26 cellular contexts compared by ENCODE assay signal in the genomic region with DNA sequence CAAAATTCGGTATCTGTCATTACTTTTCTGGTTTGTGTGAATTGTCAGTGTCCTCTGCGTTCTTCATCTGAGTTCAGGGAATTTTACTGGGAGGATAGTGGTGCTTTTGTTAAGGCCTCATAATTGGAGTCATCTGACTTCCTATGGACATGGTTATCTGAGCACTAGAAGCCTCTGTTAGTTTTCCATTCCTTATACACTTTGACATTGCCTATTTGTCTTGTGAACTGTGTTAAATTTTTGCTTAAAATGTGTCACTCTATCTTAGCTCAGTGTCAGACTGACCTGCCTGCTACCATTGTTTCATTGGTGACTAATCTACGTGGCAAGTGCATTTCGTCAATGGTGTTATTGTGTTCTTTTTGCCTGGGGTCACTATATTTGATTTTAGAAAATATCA.
"Had no signal": no experiment of that assay in that cellular context is flagged by ENCODE, and none has a peak within 500 bp of the region (broad histone marks: within the 10 kb centered on the region; RNA-seq: fewer than 3 reads in every experiment).

No MANE protein-coding gene starts in this region.

- ATAC-seq: activated T-cell treated with anti-CD3 and anti-CD28 coated beads, Interleukin-2, amount 50 U/mL, for 4 hours; body of pancreas; gastroesophageal sphincter; heart right ventricle; left colon; mucosa of descending colon; sciatic nerve; stimulated activated effector memory CD8-positive, alpha-beta T cell treated with anti-CD3 and anti-CD28 coated beads, Interleukin-12 subunit alpha, Interleukin-12 subunit beta, amount 100 ng/mL, for 72 hours; stimulated activated naive CD8-positive, alpha-beta T cell treated with anti-CD3 and anti-CD28 coated beads, Interleukin-15, amount 100 ng/mL, for 72 hours; WTC11 had no signal

- FAIRE-seq: keratinocyte, small intestine had no signal

- H3K36me3 ChIP-seq: cardiac muscle cell, esophagus muscularis mucosa, gastroesophageal sphincter, heart right ventricle, ovary, transverse colon, vagina had no signal

- H3K4me1 ChIP-seq: body of pancreas, gastroesophageal sphincter, transverse colon, vagina had no signal

- DNase-seq: activated CD4-positive, alpha-beta T cell treated with anti-CD3 and anti-CD28 coated beads, Interleukin-2, amount 50 U/mL, for 48 hours; activated CD8-positive, alpha-beta memory T cell treated with anti-CD3 and anti-CD28 coated beads, Interleukin-2, amount 50 U/mL, for 48 hours; activated naive CD4-positive, alpha-beta T cell treated with anti-CD3 and anti-CD28 coated beads for 36 hours; activated naive CD8-positive, alpha-beta T cell treated with anti-CD3 and anti-CD28 coated beads, Interleukin-2, amount 10 ng/mL, durations not matched to agents 7 days and 5 days; activated T-cell treated with anti-CD3 and anti-CD28 coated beads, Interleukin-2, amount 50 U/mL, for 4 hours; body of pancreas; effector CD8-positive, alpha-beta T cell; heart right ventricle; left colon; mesenchymal stem cell; mucosa of descending colon; nephron progenitor cell; ovary; small intestine; stimulated activated CD4-positive, alpha-beta T cell treated with anti-CD3 and anti-CD28 coated beads, Interleukin-2, amount 100 ng/mL, for 24 hours; stimulated activated naive CD8-positive, alpha-beta T cell treated with anti-CD3 and anti-CD28 coated beads, Interleukin-15, amount 100 ng/mL, for 72 hours; T1000; transverse colon had no signal

- H3K9me3 ChIP-seq: body of pancreas, esophagus muscularis mucosa, gastroesophageal sphincter, heart right ventricle, mucosa of descending colon, ovary, transverse colon, vagina had no signal

- H3K27me3 ChIP-seq: body of pancreas, cardiac muscle cell, esophagus muscularis mucosa, gastroesophageal sphincter, heart right ventricle, ovary, transverse colon, vagina had no signal

- H3K27ac ChIP-seq: body of pancreas, cardiac muscle cell, esophagus muscularis mucosa, gastroesophageal sphincter, heart right ventricle, ovary, transverse colon, vagina had no signal

- H3K4me3 ChIP-seq: body of pancreas, cardiac muscle cell, esophagus muscularis mucosa, gastroesophageal sphincter, heart right ventricle, mucosa of descending colon, ovary, transverse colon, vagina had no signal
